13 cellular contexts compared by ENCODE assay signal in the genomic region with DNA sequence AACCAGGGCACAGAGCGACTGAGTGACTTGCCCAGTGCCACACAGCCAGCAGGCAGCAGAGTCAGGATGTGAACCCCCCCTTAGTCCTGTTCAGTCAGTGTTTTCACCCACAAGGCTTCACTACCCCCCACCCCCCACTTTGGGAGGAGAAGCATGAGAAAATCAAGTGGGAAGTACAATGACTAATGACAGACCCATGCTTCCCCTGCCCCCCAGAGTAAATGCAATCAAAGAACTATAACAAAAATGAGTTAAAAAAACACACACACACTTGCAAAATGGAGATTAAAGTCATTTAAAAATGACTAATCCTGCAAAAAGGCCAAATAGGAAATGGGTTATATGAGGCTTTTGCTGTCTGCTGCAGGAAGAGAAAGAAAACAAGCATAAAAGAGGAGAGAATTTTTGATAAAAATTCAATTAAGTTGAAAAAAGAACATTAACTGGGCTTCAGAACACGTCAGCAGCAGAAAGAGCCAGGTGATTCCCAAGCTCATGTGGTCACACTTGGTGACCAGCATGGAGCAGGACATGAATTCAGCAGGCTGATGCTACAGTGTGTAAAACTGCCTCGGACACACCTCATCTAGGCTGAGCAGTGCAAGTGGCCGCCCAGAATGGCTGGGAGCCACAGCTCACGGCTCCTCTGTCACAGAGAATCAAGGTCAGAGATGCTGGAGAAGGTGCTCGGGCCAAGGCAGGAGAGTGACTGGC.
DNase-seq lines count a peak whose midpoint lies in the region; ATAC-seq and TF ChIP-seq lines count a peak whose summit lies in the region.
"Had no signal": no experiment of that assay in that cellular context is flagged by ENCODE, and none has a peak within 500 bp of the region (broad histone marks: within the 10 kb centered on the region; RNA-seq: fewer than 3 reads in every experiment).

No MANE protein-coding gene starts in this region.

- peak overlapping the region; percentile 38 for H2AK5ac ChIP-seq in trophoblast cell (ENCODE audit: low read length)

- H2BK5ac ChIP-seq in trophoblast cell (ENCODE audit: low read depth, low read length, poor library complexity) = no peak overlapping the region

- intact Hi-C loops in CD4-positive, alpha-beta memory T cell (cut with micrococcal nuclease) = no loop called here
- intact Hi-C loops in transverse colon (cut with DNase I; ENCODE audit: low total_unique reads) = no loop called here

- H2BK120ac ChIP-seq in trophoblast cell (ENCODE audit: insufficient read depth, low read length, poor library complexity) = no peak overlapping the region

- peaks cover 5 to 11% of the 10 kb centered on the region in 2 donors for H3K36me3 Mint-ChIP-seq in CD4-positive, alpha-beta memory T cell
- H3K36me3 Mint-ChIP-seq in activated T-cell treated with anti-CD3 and anti-CD28 coated beads, Interleukin-2, amount 50 U/mL, for 24 hours (ENCODE audit: low read depth) = peaks cover 3% of the 10 kb centered on the region

- TF ChIP-seq CTCF in fibroblast of pulmonary artery (IDR thresholded peaks at IDR 0.05; ENCODE audit: low read length, missing control alignments) = no peak
- TF ChIP-seq CTCF in transverse colon (IDR thresholded peaks at IDR 0.05) = no peak

- TF ChIP-seq POLR2A in transverse colon (IDR thresholded peaks at IDR 0.05) = no peak

- no CpG with 5 or more reads among the region's 6 CpGs for WGBS in trophoblast cell (ENCODE audit: extremely low coverage, insufficient coverage, insufficient read length)
- 66 to 79% methylated on average over 3 to 6 of the region's 6 CpGs for WGBS in transverse colon (ENCODE audit: low coverage in 1 of 2), 2 donors

- H3K4me2 ChIP-seq in BLaER1 = peak overlapping the region; percentile 27; the same call in 1 of the 2 replicates
- H3K4me2 ChIP-seq in trophoblast cell (ENCODE audit: low read length) = no peak overlapping the region

- H3K9ac ChIP-seq in BLaER1 (no peak overlapping the region), trophoblast cell (ENCODE audit: low read length) (no peak overlapping the region)

- H4K8ac ChIP-seq in trophoblast cell (ENCODE audit: low read depth, low read length) = no peak overlapping the region

- H3K36me3 ChIP-seq in BLaER1 = peaks cover 28% of the 10 kb centered on the region
- no peaks in the 10 kb centered on the region for H3K36me3 ChIP-seq in trophoblast cell (ENCODE audit: control insufficient read depth in 1 of 2, insufficient read depth in 2 of 2, low read length in 2 of 2)
- no peaks in the 10 kb centered on the region for H3K36me3 ChIP-seq in CD4-positive, alpha-beta memory T cell (ENCODE audit: insufficient read depth, low read length)
- no peaks in the 10 kb centered on the region for H3K36me3 ChIP-seq in SJCRH30
- peaks cover 0 to 1% (median 0%) of the 10 kb centered on the region in 4 donors for H3K36me3 ChIP-seq in transverse colon
- H3K36me3 ChIP-seq: sigmoid colon had no signal

- H3K4me3 Mint-ChIP-seq in CD4-positive, alpha-beta memory T cell = no peak overlapping the region
- no peak overlapping the region for H3K4me3 Mint-ChIP-seq in activated T-cell treated with anti-CD3 and anti-CD28 coated beads, Interleukin-2, amount 50 U/mL, for 24 hours
- H3K4me3 Mint-ChIP-seq: central memory CD8-positive, alpha-beta T cell had no signal

- H3K9me3 ChIP-seq in BLaER1 (peaks cover 37% of the 10 kb centered on the region), trophoblast cell (ENCODE audit: insufficient read depth, low read depth, low read length) (peaks cover 3% of the 10 kb centered on the region), SJCRH30 (replicated peaks) (peaks cover 11% of the 10 kb centered on the region; the same call in 1 of the 2 replicates), transverse colon (peaks cover 8 to 11% of the 10 kb centered on the region in 2 donors)
- peaks cover 0 to 10% of the 10 kb centered on the region in 2 donors for H3K9me3 ChIP-seq in CD4-positive, alpha-beta memory T cell (ENCODE audit: control insufficient read depth in 1 of 2, low read length in 2 of 2)

- H3K27ac ChIP-seq in BLaER1 = no peak overlapping the region
- H3K27ac ChIP-seq in trophoblast cell (ENCODE audit: low read depth, low read length) = no peak overlapping the region
- H3K27ac ChIP-seq in CD4-positive, alpha-beta memory T cell (ENCODE audit: low read depth, low read length) = no peak overlapping the region
- H3K27ac ChIP-seq in SJCRH30 = no peak overlapping the region
- H3K27ac ChIP-seq in transverse colon = no peak overlapping the region

- H2BK12ac ChIP-seq in trophoblast cell (ENCODE audit: low read length) = no peak overlapping the region

- no peak overlapping the region for H3K4ac ChIP-seq in trophoblast cell (ENCODE audit: low read depth, low read length)

- H3K23ac ChIP-seq in trophoblast cell (ENCODE audit: low read length) = no peak overlapping the region

- H3K27ac Mint-ChIP-seq in CD4-positive, alpha-beta memory T cell = no peak overlapping the region
- H3K27ac Mint-ChIP-seq in activated T-cell treated with anti-CD3 and anti-CD28 coated beads, Interleukin-2, amount 50 U/mL, for 24 hours = no peak overlapping the region

- H4K91ac ChIP-seq in trophoblast cell (ENCODE audit: low read depth, low read length) = no peak overlapping the region

- CTCF ChIA-PET in CD4-positive, alpha-beta memory T cell (lab: Charles Lee; ENCODE audit: partially characterized antibody) = no interaction called here

- H3K4me1 Mint-ChIP-seq in CD4-positive, alpha-beta memory T cell = no peaks in the 10 kb centered on the region
- no peaks in the 10 kb centered on the region for H3K4me1 Mint-ChIP-seq in activated T-cell treated with anti-CD3 and anti-CD28 coated beads, Interleukin-2, amount 50 U/mL, for 24 hours (ENCODE audit: low read depth)
- H3K4me1 Mint-ChIP-seq: central memory CD8-positive, alpha-beta T cell had no signal

- H3K4me1 ChIP-seq in BLaER1 = peaks cover 57% of the 10 kb centered on the region
- peaks cover 18 to 19% of the 10 kb centered on the region in 2 experiments for H3K4me1 ChIP-seq in trophoblast cell (ENCODE audit: control insufficient read depth in 1 of 2, insufficient read depth in 2 of 2, low read length in 2 of 2)
- no peaks in the 10 kb centered on the region for H3K4me1 ChIP-seq in CD4-positive, alpha-beta memory T cell (ENCODE audit: insufficient read depth, low read length)
- H3K4me1 ChIP-seq in SJCRH30 = peaks cover 19% of the 10 kb centered on the region
- H3K4me1 ChIP-seq in transverse colon = peaks cover 0 to 15% (median 4%) of the 10 kb centered on the region in 4 donors

- H2AFZ ChIP-seq in trophoblast cell (ENCODE audit: insufficient read depth, low read length, poor library complexity) = no peak overlapping the region

- H3K18ac ChIP-seq in trophoblast cell (ENCODE audit: low read length) = no peak overlapping the region

- ATAC-seq in SK-N-SH treated with all-trans-retinoic acid at 6 μM for 48 hours = peak; percentile 66
- ATAC-seq: Panc1 had no signal

- no peaks in the 10 kb centered on the region for H3K79me2 ChIP-seq in trophoblast cell (ENCODE audit: control insufficient read depth, insufficient read depth, low read length, poor library complexity)

- H3K9me3 Mint-ChIP-seq in CD4-positive, alpha-beta memory T cell = peaks cover 4 to 41% (median 25%) of the 10 kb centered on the region in 8 donors
- peaks cover 27% of the 10 kb centered on the region for H3K9me3 Mint-ChIP-seq in activated T-cell treated with anti-CD3 and anti-CD28 coated beads, Interleukin-2, amount 50 U/mL, for 24 hours

- H4K20me1 ChIP-seq in BLaER1 = no peaks in the 10 kb centered on the region

- no peak overlapping the region for H3K14ac ChIP-seq in trophoblast cell (ENCODE audit: low read length)

- peaks cover 4% of the 10 kb centered on the region in 2 donors for H3K27me3 Mint-ChIP-seq in CD4-positive, alpha-beta memory T cell
- peaks cover 4% of the 10 kb centered on the region for H3K27me3 Mint-ChIP-seq in activated T-cell treated with anti-CD3 and anti-CD28 coated beads, Interleukin-2, amount 50 U/mL, for 24 hours

- H3K4me3 ChIP-seq in BLaER1 = no peak overlapping the region
- no peak overlapping the region for H3K4me3 ChIP-seq in fibroblast of pulmonary artery (replicated peaks; ENCODE audit: low read depth, low read length)
- no peak overlapping the region for H3K4me3 ChIP-seq in trophoblast cell (ENCODE audit: low read depth, low read length)
- H3K4me3 ChIP-seq in CD4-positive, alpha-beta memory T cell (ENCODE audit: low read length in 2 of 2) = no peak overlapping the region
- H3K4me3 ChIP-seq in SJCRH30 = no peak overlapping the region
- H3K4me3 ChIP-seq in transverse colon = no peak overlapping the region
- H3K4me3 ChIP-seq: lung, sigmoid colon had no signal

- no peaks in the 10 kb centered on the region for H3K27me3 ChIP-seq in BLaER1
- H3K27me3 ChIP-seq in trophoblast cell (ENCODE audit: insufficient read depth, low read length) = no peaks in the 10 kb centered on the region
- H3K27me3 ChIP-seq in CD4-positive, alpha-beta memory T cell (ENCODE audit: insufficient read depth, low read length) = no peaks in the 10 kb centered on the region
- no peaks in the 10 kb centered on the region for H3K27me3 ChIP-seq in SJCRH30
- H3K27me3 ChIP-seq in transverse colon = no peaks in the 10 kb centered on the region
- H3K27me3 ChIP-seq: sigmoid colon had no signal

- no peak overlapping the region for H4K12ac ChIP-seq in trophoblast cell (ENCODE audit: low read depth, low read length)

- POLR2A ChIA-PET in CD4-positive, alpha-beta memory T cell (lab: Charles Lee; ENCODE audit: partially characterized antibody) = no interaction called here

- DNase-seq in fibroblast of pulmonary artery (ENCODE audit: low read depth) (peak; percentile 67), trophoblast cell (no peak), SJCRH30 (no peak), transverse colon (no peak)
- DNase-seq in CD4-positive, alpha-beta memory T cell = no peak
- DNase-seq in activated T-cell treated with anti-CD3 and anti-CD28 coated beads, Interleukin-2, amount 50 U/mL, for 24 hours = no peak
- DNase-seq: NCI-H345, sigmoid colon had no signal

- no peak for TF ChIP-seq EP300 in transverse colon (IDR thresholded peaks at IDR 0.05; ENCODE audit: low read depth)

- in situ Hi-C loops in transverse colon (cut with MboI; ENCODE audit: low pct_ligation_motif_present in 1 of 4, low pct_unique_long_range_greater_than_20kb in 1 of 4, low sequenced_read_pairs in 3 of 4) = no loop called here

- peaks cover 4% of the 10 kb centered on the region for H3K79me1 ChIP-seq in trophoblast cell (ENCODE audit: low read length)

TF ChIP-seq in SK-N-SH treated with all-trans-retinoic acid at 6 μM for 48 hours, 23 proteins besides CTCF, POLR2A, EP300 and RAD21 (continues in another document):
- TF ChIP-seq ZFP30 (CRISPR knock-in tag; IDR thresholded peaks at IDR 0.05) (no peak), GLIS3 (CRISPR knock-in tag; IDR thresholded peaks at IDR 0.05) (no peak), ZNF565 (CRISPR knock-in tag; conservative IDR thresholded peaks at IDR 0.05; ENCODE audit: low read depth) (no peak), ZNF70 (CRISPR knock-in tag; IDR thresholded peaks at IDR 0.05) (no peak), TOX (CRISPR knock-in tag; IDR thresholded peaks at IDR 0.05; ENCODE audit: borderline replicate concordance) (no peak), ESRRG (CRISPR knock-in tag; IDR thresholded peaks at IDR 0.05) (no peak), ISL1 (CRISPR knock-in tag; IDR thresholded peaks at IDR 0.05) (peak; percentile 46; the same call in 1 of the 2 replicates), BACH2 (CRISPR knock-in tag; IDR thresholded peaks at IDR 0.05; ENCODE audit: borderline replicate concordance) (no peak), RARB (CRISPR knock-in tag; IDR thresholded peaks at IDR 0.05) (no peak)
